Comparison of ENCODE assay signal across 8 cellular contexts in the genomic region with DNA sequence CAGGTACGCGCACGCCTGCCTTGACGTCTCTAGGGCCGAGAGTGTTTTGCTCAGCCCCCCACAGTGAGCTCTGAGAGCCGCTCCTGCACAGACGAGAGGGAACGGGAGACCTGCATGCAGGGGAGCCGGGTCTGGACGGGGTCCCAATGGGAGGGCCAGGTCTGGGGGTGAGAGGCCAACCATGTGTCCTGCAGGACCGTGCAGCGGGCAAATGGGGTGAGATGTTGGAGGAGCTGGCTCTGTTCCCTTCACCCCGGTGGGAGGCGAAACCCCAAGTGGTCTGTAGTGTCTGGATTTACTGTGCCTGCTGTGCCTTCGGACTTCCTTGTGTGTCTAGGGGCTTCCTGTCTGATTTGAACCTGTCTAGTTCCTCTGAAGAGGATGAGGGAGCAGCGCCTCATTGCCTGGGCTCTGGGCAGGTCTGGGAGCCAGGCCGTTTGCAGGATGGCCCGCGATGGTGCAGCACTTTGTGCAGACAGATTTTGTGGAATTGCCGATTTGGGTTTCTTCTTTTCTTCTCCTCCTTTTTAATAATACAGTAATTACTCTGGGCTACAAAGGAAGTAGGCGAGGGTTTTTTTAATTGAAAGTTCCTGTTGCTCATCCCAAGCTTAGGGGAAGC. TPM values are rescaled to one million over a fixed set of nuclear protein-coding genes. Genes with fewer than 3 reads are reported as not detected.
A peak's percentile ranks its signal among the peaks of the same experiment; 100 is the strongest.
DNase-seq lines count a peak whose midpoint lies in the region; ATAC-seq and TF ChIP-seq lines count a peak whose summit lies in the region.

No MANE protein-coding gene starts in this region.

- no TSS peak for BruUV-seq in mammary epithelial cell (replicated peaks; lab: Mats Ljungman, UMichigan)

- H3K36me3 ChIP-seq in mammary epithelial cell (ENCODE audit: insufficient read depth, low read length) = no peaks in the 10 kb centered on the region
- peaks cover 0 to 8% of the 10 kb centered on the region in 2 donors for H3K36me3 ChIP-seq in muscle layer of duodenum (ENCODE audit: control insufficient read depth in 1 of 2, insufficient read depth in 2 of 2, low read length in 2 of 2)

- H3K4me3 Mint-ChIP-seq in CD14-positive monocyte = peak overlapping the region; percentile 93 to 99

- ATAC-seq in HG03354 (IDR thresholded peaks at IDR 0.05; ENCODE audit: poor library complexity, severe bottlenecking, unreplicated experiment) = no peak

- 26% methylated on average over 13 of the region's 21 CpGs for WGBS in mammary epithelial cell (ENCODE audit: low coverage, missing lambda C conversion rate)

- H3K27ac ChIP-seq in mammary epithelial cell (ENCODE audit: insufficient read depth, low read depth, low read length) (peak overlapping the region; percentile 59), muscle layer of duodenum (ENCODE audit: low read length) (no peak overlapping the region)

- H3K79me2 ChIP-seq in mammary epithelial cell (ENCODE audit: insufficient read depth, low read length) = peaks cover 67% of the 10 kb centered on the region

- TF ChIP-seq CTCF in CD14-positive monocyte (IDR thresholded peaks at IDR 0.05) (no peak), mammary epithelial cell (conservative IDR thresholded peaks at IDR 0.05 in 1 of 2, IDR thresholded peaks at IDR 0.05 in 1 of 2; ENCODE audit: extremely low read depth in 1 of 2, insufficient read depth in 1 of 2, low read depth in 1 of 2, low read length in 2 of 2) (no peak)

- no peaks in the 10 kb centered on the region for H3K27me3 ChIP-seq in mammary epithelial cell (ENCODE audit: insufficient read depth, low read length)
- no peaks in the 10 kb centered on the region for H3K27me3 ChIP-seq in muscle layer of duodenum (ENCODE audit: low read depth, low read length)

- in situ Hi-C loops in KBM-7 (cut with MboI; ENCODE audit: low pct_unique_long_range_greater_than_20kb, low sequenced_read_pairs) (no loop called here), mammary epithelial cell (cut with MboI; ENCODE audit: low sequenced_read_pairs in 2 of 2) (no loop called here)

- H3K27ac Mint-ChIP-seq in CD14-positive monocyte = peak overlapping the region; percentile 96 to 99 (median 98)

- H3K9ac ChIP-seq in mammary epithelial cell (ENCODE audit: insufficient read depth, low read length) = peak overlapping the region; percentile 73

- peaks cover 0 to 1% (median 0%) of the 10 kb centered on the region in 7 donors for H3K9me3 Mint-ChIP-seq in CD14-positive monocyte

- intact Hi-C loops in CD14-positive monocyte (cut with micrococcal nuclease) = no loop called here
- intact Hi-C loops in mammary epithelial cell (cut with micrococcal nuclease) = loop anchor here (2.0 kb wide), 1 partner anchor 74 kb away; no protein-coding TSS in a partner anchor

- peak overlapping the region; percentile 95 for H3K4me2 ChIP-seq in mammary epithelial cell (ENCODE audit: insufficient read depth, low read depth, low read length)

- CTCF ChIA-PET in mammary epithelial cell (lab: Charles Lee; ENCODE audit: low non-redundant PET) = no interaction called here

- DNase-seq in CD14-positive monocyte (ENCODE audit: low spot score) (no peak), KBM-7 (peak; percentile 53), mammary epithelial cell (no peak), NCI-H128 (lab: John Stamatoyannopoulos, UW; ENCODE audit: unreplicated experiment) (no peak), cerebellum (ENCODE audit: low spot score) (no peak)
- no peak for DNase-seq in stimulated activated naive CD4-positive, alpha-beta T cell treated with Interleukin-2 at 50 U/mL for 16 hours (lab: John Stamatoyannopoulos, UW)

- H4K20me1 ChIP-seq in mammary epithelial cell (ENCODE audit: insufficient read depth, low read length) = peaks cover 12% of the 10 kb centered on the region

- dilution Hi-C loops in mammary epithelial cell (cut with HindIII; ENCODE audit: low sequenced_read_pairs) = no loop called here

- H3K27me3 Mint-ChIP-seq in CD14-positive monocyte (ENCODE audit: low read depth in 3 of 3) = peaks cover 0 to 2% (median 1%) of the 10 kb centered on the region in 3 donors

- H3K4me3 ChIP-seq in mammary epithelial cell (replicated peaks in 1 of 3; ENCODE audit: insufficient read depth in 1 of 3, low read depth in 2 of 3, low read length in 3 of 3) = peak overlapping the region; percentile 60 to 91 (median 86)
- peak overlapping the region; percentile 79 to 83 for H3K4me3 ChIP-seq in muscle layer of duodenum (ENCODE audit: low read depth in 1 of 2, low read length in 2 of 2)

- peaks cover 42% of the 10 kb centered on the region for H3K4me1 Mint-ChIP-seq in CD14-positive monocyte

- H3K36me3 Mint-ChIP-seq in CD14-positive monocyte = peaks cover 0 to 10% of the 10 kb centered on the region in 2 donors

- H3K4me1 ChIP-seq in mammary epithelial cell (ENCODE audit: insufficient read depth, low read length) (peaks cover 36% of the 10 kb centered on the region), muscle layer of duodenum (ENCODE audit: control insufficient read depth in 1 of 2, insufficient read depth in 2 of 2, low read length in 2 of 2) (peaks cover 10 to 32% of the 10 kb centered on the region in 2 donors)

- H2AFZ ChIP-seq in mammary epithelial cell (ENCODE audit: low read depth, low read length) = no peak overlapping the region

- H3K9me3 ChIP-seq in mammary epithelial cell (replicated peaks; ENCODE audit: insufficient read depth, low read length) (no peaks in the 10 kb centered on the region), muscle layer of duodenum (ENCODE audit: control insufficient read depth in 1 of 2, low read length in 2 of 2) (no peaks in the 10 kb centered on the region)

RNA-seq across cellular contexts. Expression of a gene that starts 2.1 kb away (rescaled TPM):
- polyA plus RNA-seq in CD14-positive monocyte (10 to 100 TPM; 10.8 to 20.3 TPM), mammary epithelial cell (57.6 TPM)
- total RNA-seq in mammary epithelial cell (10 to 100 TPM; 63.5 to 70.8 TPM), cerebellum (40.3 TPM)
- 55.0 TPM for polyA minus RNA-seq in mammary epithelial cell

RNA-seq across cellular contexts. Expression of a gene that starts 37.8 kb away (rescaled TPM):
- polyA plus RNA-seq in CD14-positive monocyte = 1 to 10 TPM; 2.7 to 3.2 TPM
- total RNA-seq in mammary epithelial cell = 1 to 10 TPM; 3.5 to 7.3 TPM
- 1.7 TPM for polyA plus RNA-seq in mammary epithelial cell
- polyA minus RNA-seq in mammary epithelial cell = not detected
- 4.0 TPM for total RNA-seq in cerebellum

RNA-seq across cellular contexts. Expression of a gene that starts 37.8 kb away (rescaled TPM):
- 10 to 100 TPM; 11.9 to 15.4 TPM for polyA plus RNA-seq in CD14-positive monocyte
- total RNA-seq in mammary epithelial cell = 10 to 100 TPM; 70.2 to 76.5 TPM
- 31.7 TPM for polyA plus RNA-seq in mammary epithelial cell
- 38.7 TPM for polyA minus RNA-seq in mammary epithelial cell
- 19.6 TPM for total RNA-seq in cerebellum

RNA-seq across cellular contexts. Expression of a gene that starts 57.7 kb away (rescaled TPM):
- polyA plus RNA-seq in CD14-positive monocyte (10 to 100 TPM; 69.8 to 79.0 TPM), mammary epithelial cell (56.8 TPM)
- total RNA-seq in mammary epithelial cell (10 to 100 TPM; 46.2 to 61.5 TPM), cerebellum (37.5 TPM)
- polyA minus RNA-seq in mammary epithelial cell = 7.2 TPM
